8 cellular contexts compared by ENCODE assay signal in genomic region chr5:140113699-140114263, GRCh38. TPM values are rescaled to one million over a fixed set of nuclear protein-coding genes. Genes with fewer than 3 reads are reported as not detected.
A peak's percentile ranks its signal among the peaks of the same experiment; 100 is the strongest.
DNase-seq lines count a peak whose midpoint lies in the region; ATAC-seq and TF ChIP-seq lines count a peak whose summit lies in the region.

Gene PURA (plus strand): TSS chr5:140114109. CDS start chr5:140114182, 73 bp downstream.

- ATAC-seq in HG03439 (IDR thresholded peaks at IDR 0.05; ENCODE audit: unreplicated experiment) (peak; percentile 85), left colon (peak; percentile 91)

- CTCF ChIA-PET in BJ (lab: Yijun Ruan, JAX): interaction anchor here (1.2 to 12.5 kb wide), 3 partner anchors 19 to 40 kb away, joined by 3 to 118 read pairs (median 4); no protein-coding TSS in a partner anchor

- peaks cover 3% of the 10 kb centered on the region; the same call in 1 of the 2 replicates for H3K36me3 ChIP-seq in BJ (ENCODE audit: control insufficient read depth, insufficient read depth, low read length)

- H3K27me3 ChIP-seq in BJ (ENCODE audit: control insufficient read depth, insufficient read depth, low read length): no peaks in the 10 kb centered on the region

- DNase-seq in BJ (ENCODE audit: low read depth) (peak; percentile 48), GM19238 (ENCODE audit: insufficient read length, low spot score) (peak; percentile 95), NCI-H510A treated with DMSO at 0.1 percent for 48 hours (lab: John Stamatoyannopoulos, UW) (peak; percentile 65), choroid plexus epithelial cell (ENCODE audit: low read depth) (peak; percentile 93), left colon (peak; percentile 97)
- peak; percentile 90 to 92 for DNase-seq in activated CD4-positive, alpha-beta T cell treated with anti-CD3 and anti-CD28 coated beads for 24 hours (ENCODE audit: low read depth in 2 of 2)
- DNase-seq in stimulated activated CD4-positive, alpha-beta T cell treated with anti-CD3 and anti-CD28 coated beads, Interleukin-1b, Interleukin-23, amount 100 ng/mL, for 4 hours (ENCODE audit: low read depth in 2 of 2): peak; percentile 92

- peak within 1 kb of the TSS; percentile 88 for H3K4me3 ChIP-seq in BJ (ENCODE audit: low read depth, low read length)
- H3K4me3 ChIP-seq in choroid plexus epithelial cell (ENCODE audit: low read depth, low read length): peak within 1 kb of the TSS; percentile 78

- TF ChIP-seq CTCF in BJ (IDR thresholded peaks at IDR 0.05; ENCODE audit: insufficient read depth, low read depth, low read length) (no peak), choroid plexus epithelial cell (conservative IDR thresholded peaks at IDR 0.05; ENCODE audit: low read depth, low read length) (no peak)

- intact Hi-C loops in left colon (cut with DNase I, micrococcal nuclease): no loop called here

- POLR2A ChIA-PET in BJ (lab: Charles Lee): interaction anchor here (0.7 kb wide), 1 partner anchor 1481 kb away, joined by 5 read pairs; no protein-coding TSS in a partner anchor

RNA-seq across cellular contexts. Expression of gene PURA, which starts in this region (rescaled TPM):
- 5.2 and 6.7 TPM in 2 replicates for polyA plus RNA-seq in BJ (2011; rRNA removed)
- polyA minus RNA-seq in BJ (2011; rRNA and poly(A)+ RNA removed): 11.7 and 17.6 TPM in 2 replicates
- total RNA-seq in left colon: 10 to 100 TPM; 19.5 to 20.0 TPM

Comparison
In these comparisons a context has a peak if more than half of its experiments do, and no peak if none do; other contexts are left out.
1. Peak in every context shown above with its lines: DNase-seq, ATAC-seq and H3K4me3 ChIP-seq.